21 cellular contexts compared by ENCODE assay signal in genomic region chr18:12079504-12080237, GRCh38. TPM values are rescaled to one million over a fixed set of nuclear protein-coding genes. Genes with fewer than 3 reads are reported as not detected.
DNase-seq lines count a peak whose midpoint lies in the region; ATAC-seq and TF ChIP-seq lines count a peak whose summit lies in the region.
"Had no signal": no experiment of that assay in that cellular context is flagged by ENCODE, and none has a peak within 500 bp of the region (broad histone marks: within the 10 kb centered on the region; RNA-seq: fewer than 3 reads in every experiment).

No MANE protein-coding gene starts in this region.

- H3K4me3 ChIP-seq in fibroblast of the aortic adventitia (ENCODE audit: low read depth, low read length) (no peak overlapping the region), MM.1S (ENCODE audit: low read length) (no peak overlapping the region), gastrocnemius medialis (no peak overlapping the region)
- H3K4me3 ChIP-seq: hepatocyte had no signal

- TF ChIP-seq CTCF in fibroblast of the aortic adventitia (IDR thresholded peaks at IDR 0.05; ENCODE audit: insufficient read depth, low read length) (no peak), MM.1S (IDR thresholded peaks at IDR 0.05; ENCODE audit: low read length) (no peak), gastrocnemius medialis (IDR thresholded peaks at IDR 0.05 in 4 of 5, conservative IDR thresholded peaks at IDR 0.05 in 1 of 5) (no peak)

- no peaks in the 10 kb centered on the region for H3F3A ChIP-seq in MM.1S (ENCODE audit: insufficient read depth, low read length)

- no peak overlapping the region for H3K9ac ChIP-seq in MM.1S (ENCODE audit: low read length)
- H3K9ac ChIP-seq: KMS-11 had no signal

- peak; percentile 43 for DNase-seq in HS-27A (ENCODE audit: low read depth)
- peak; percentile 94 for DNase-seq in astrocyte of the hippocampus (ENCODE audit: low read depth, low spot score)
- peak; percentile 77 for DNase-seq in fibroblast of the aortic adventitia (ENCODE audit: low read depth)
- DNase-seq in sciatic nerve (ENCODE audit: low spot score), result peak; percentile 77
- DNase-seq in MM.1S, result no peak
- DNase-seq in gastrocnemius medialis, result no peak
- DNase-seq: activated CD4-positive, alpha-beta T cell treated with anti-CD3 and anti-CD28 coated beads for 48 hours; activated T-cell treated with anti-CD3 and anti-CD28 coated beads, Interleukin-2, amount 50 U/mL, for 24 hours; amniotic stem cell; effector CD8-positive, alpha-beta T cell; left ventricle myocardium superior; NCI-H748 treated with DMSO at 0.1 percent for 48 hours; RPMI8226; stimulated activated naive CD8-positive, alpha-beta T cell treated with anti-CD3 and anti-CD28 coated beads, Interleukin-15, Interleukin-2, amounts not matched to agents 100 U/mL and 50 U/mL, for 24 hours had no signal

- no peaks in the 10 kb centered on the region for H3K79me2 ChIP-seq in MM.1S (ENCODE audit: low read length)
- H3K79me2 ChIP-seq: hepatocyte had no signal

- in situ Hi-C loops in gastrocnemius medialis (cut with MboI; ENCODE audit: low sequenced_read_pairs in 4 of 4), result loop anchor here in 1 of 4 donors (25.0 kb wide), 1 partner anchor 158 kb away; no protein-coding TSS in a partner anchor

- H3K4me2 ChIP-seq in MM.1S (ENCODE audit: low read depth, low read length), result no peak overlapping the region
- H3K4me2 ChIP-seq: hepatocyte, KMS-11 had no signal

- H3K9me2 ChIP-seq in MM.1S (replicated peaks; ENCODE audit: insufficient read depth, low read length), result no peaks in the 10 kb centered on the region

- H3K27ac ChIP-seq in MM.1S (ENCODE audit: low read length) (no peak overlapping the region), gastrocnemius medialis (no peak overlapping the region)
- H3K27ac ChIP-seq: hepatocyte, KMS-11 had no signal

- ATAC-seq in sciatic nerve (peak; percentile 93), GM21423 (IDR thresholded peaks at IDR 0.05; ENCODE audit: unreplicated experiment) (no peak), GM21360 (IDR thresholded peaks at IDR 0.05; ENCODE audit: unreplicated experiment) (no peak), gastrocnemius medialis (no peak)
- ATAC-seq: left ventricle myocardium superior; natural killer cell treated with Interleukin-12 subunit alpha and Interleukin-12 subunit beta and Interleukin-15 and Interleukin-18, amount 100 ng/mL, for 72 hours; stimulated activated naive CD8-positive, alpha-beta T cell treated with anti-CD3 and anti-CD28 coated beads, Interleukin-15, Interleukin-2, amounts not matched to agents 100 U/mL and 50 U/mL, for 24 hours had no signal

- no peak overlapping the region for H2AFZ ChIP-seq in MM.1S (ENCODE audit: low read length)
- H2AFZ ChIP-seq: hepatocyte had no signal

- H3K9me3 ChIP-seq in MM.1S (replicated peaks; ENCODE audit: insufficient read depth, low read length) (no peaks in the 10 kb centered on the region), gastrocnemius medialis (no peaks in the 10 kb centered on the region)

- no peak for TF ChIP-seq POLR2A in gastrocnemius medialis (IDR thresholded peaks at IDR 0.05)

- no peaks in the 10 kb centered on the region for H4K20me1 ChIP-seq in MM.1S (ENCODE audit: insufficient read depth, low read length)

- H3K36me3 ChIP-seq in MM.1S (replicated peaks; ENCODE audit: insufficient read depth, low read length) (no peaks in the 10 kb centered on the region; the same call in 1 of the 2 replicates), gastrocnemius medialis (no peaks in the 10 kb centered on the region)

- no peaks in the 10 kb centered on the region for H3K27me3 ChIP-seq in MM.1S (replicated peaks; ENCODE audit: insufficient read depth, low read length)
- no peaks in the 10 kb centered on the region for H3K27me3 ChIP-seq in gastrocnemius medialis

- H3K4me1 ChIP-seq in MM.1S (ENCODE audit: low read length), result no peaks in the 10 kb centered on the region
- H3K4me1 ChIP-seq in gastrocnemius medialis, result no peaks in the 10 kb centered on the region

- intact Hi-C loops in sciatic nerve (cut with DNase I) (no loop called here), gastrocnemius medialis (cut with DNase I; ENCODE audit: low total_unique reads) (no loop called here)

RNA-seq across cellular contexts. Expression of gene ANKRD62, which starts 14.0 kb away (rescaled TPM):
- total RNA-seq in fibroblast of the aortic adventitia (ENCODE audit: low replicate concordance) (not detected in 2 replicates), sciatic nerve (not detected), gastrocnemius medialis (not detected)
- total RNA-seq: hepatocyte; left ventricle myocardium superior; natural killer cell treated with Interleukin-12 subunit alpha and Interleukin-12 subunit beta and Interleukin-15 and Interleukin-18, amount 100 ng/mL, for 72 hours; skeletal muscle tissue; T-helper 2 cell treated with Interferon-gamma antibody and Interleukin-4, amounts not matched to agents 100 ng/mL and 5 ng/mL, for 36 hours had no signal

Comparison
In these comparisons a context has a peak if more than half of its experiments do, and no peak if none do; other contexts are left out.
1. DNase-seq: peak in HS-27A (single experiment), astrocyte of the hippocampus (single experiment), fibroblast of the aortic adventitia (single experiment) and sciatic nerve (single experiment); none in MM.1S (single experiment) and gastrocnemius medialis (0 of 2).